In the genomic region with DNA sequence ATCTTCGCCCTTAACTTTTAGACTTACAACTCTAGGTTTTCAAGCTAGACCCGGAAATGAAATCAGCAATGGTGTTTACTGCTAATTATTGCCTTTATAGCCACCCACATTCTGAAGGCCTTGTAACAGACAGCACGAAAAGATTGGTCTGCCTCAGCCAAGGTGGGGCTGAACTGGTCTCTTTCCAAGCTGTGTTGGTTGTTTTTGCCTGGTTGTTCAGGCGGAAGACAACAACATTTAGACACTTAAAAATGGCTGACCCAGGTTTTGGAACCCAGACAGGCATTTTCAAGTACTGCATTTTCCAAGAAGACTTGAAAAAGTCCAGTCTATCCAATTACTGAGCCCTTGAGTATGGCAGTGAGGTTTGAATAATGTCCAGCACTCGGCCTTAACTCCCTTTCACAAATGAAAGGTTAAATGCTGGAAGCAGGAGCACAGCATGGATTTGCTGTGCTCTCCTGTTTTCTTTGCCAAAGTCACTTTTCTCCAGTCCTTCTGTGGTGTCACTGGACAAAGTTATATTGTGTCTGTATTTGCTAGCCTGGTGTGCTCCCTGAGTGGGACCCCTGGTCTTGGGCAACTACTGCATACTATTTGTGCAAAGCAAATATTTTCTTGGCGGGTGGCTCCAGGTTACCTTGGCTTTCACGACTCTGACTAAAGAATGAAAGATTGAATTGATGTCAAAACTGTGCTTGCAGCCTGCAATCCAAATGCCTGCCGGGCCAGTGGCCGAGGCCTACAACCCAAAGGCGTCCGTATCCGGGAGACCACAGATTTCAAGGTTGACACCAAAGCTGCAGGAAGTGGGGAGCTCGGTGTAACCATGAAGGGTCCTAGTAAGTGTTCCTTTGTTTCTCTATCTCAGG, we compare ENCODE assay signal across 1 cellular context.
TF ChIP-seq lines count a peak whose summit lies in the region.

No MANE protein-coding gene starts in this region.

TF ChIP-seq in GM12891, 5 proteins besides CTCF, POLR2A, EP300 and RAD21:
- TF ChIP-seq PAX5 (IDR thresholded peaks at IDR 0.05; ENCODE audit: insufficient read depth, low read length, severe bottlenecking): no peak
- no peak for TF ChIP-seq POLR2AphosphoS5 (IDR thresholded peaks at IDR 0.05; ENCODE audit: low read depth, low read length)
- TF ChIP-seq SPI1 (IDR thresholded peaks at IDR 0.05; ENCODE audit: low read depth, low read length): no peak
- no peak for TF ChIP-seq POU2F2 (IDR thresholded peaks at IDR 0.05; ENCODE audit: low read depth, low read length)
- TF ChIP-seq TAF1 (IDR thresholded peaks at IDR 0.05; ENCODE audit: low read depth, low read length): no peak
